In the genomic region with DNA sequence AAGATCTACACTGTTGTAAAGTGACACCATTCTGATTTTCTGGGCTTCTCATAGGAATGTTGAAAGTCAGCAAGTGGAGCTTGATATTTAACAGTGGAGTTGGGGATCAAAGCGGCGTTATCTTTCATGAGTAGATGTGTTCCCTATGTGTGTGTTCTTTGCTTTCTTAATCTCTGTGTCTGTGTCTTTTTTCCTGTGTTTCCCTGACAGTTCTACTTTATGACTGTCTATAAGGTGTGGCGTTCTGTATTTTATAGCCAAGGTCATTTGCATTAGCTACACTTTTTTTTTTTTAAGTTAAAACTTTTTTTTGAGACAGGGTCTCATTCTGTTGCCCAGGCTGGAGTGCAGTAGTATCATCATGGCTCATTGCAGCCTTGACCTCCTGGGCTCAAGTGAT, we compare ENCODE assay signal across 18 cellular contexts. TPM values are rescaled to one million over a fixed set of nuclear protein-coding genes. Genes with fewer than 3 reads are reported as not detected.
DNase-seq lines count a peak whose midpoint lies in the region; ATAC-seq and TF ChIP-seq lines count a peak whose summit lies in the region.
"Had no signal": no experiment of that assay in that cellular context is flagged by ENCODE, and none has a peak within 500 bp of the region (broad histone marks: within the 10 kb centered on the region; RNA-seq: fewer than 3 reads in every experiment).

No MANE protein-coding gene starts in this region.

- peak overlapping the region in 4 of 7 donors; percentile 18 to 60 (median 37) for H3K27ac Mint-ChIP-seq in CD4-positive, alpha-beta memory T cell
- peak overlapping the region; percentile 5; the same call in 1 of the 2 replicates for H3K27ac Mint-ChIP-seq in WTC11
- peak overlapping the region; percentile 6 to 58 (median 46) for H3K27ac Mint-ChIP-seq in immature natural killer cell
- H3K27ac Mint-ChIP-seq in activated T-helper 1 cell treated with anti-CD3 and anti-CD28 coated beads, Interleukin-12 subunit alpha, Interleukin-12 subunit beta, Interleukin-2, Interleukin-4 antibody, amounts not matched to agents 30 ng/mL and 10 ng/mL and 1 ng/mL, durations not matched to agents 14 hours and 24 hours and 36 hours, result no peak overlapping the region
- H3K27ac Mint-ChIP-seq: activated naive CD4-positive, alpha-beta T cell treated with anti-CD3 and anti-CD28 coated beads, Interleukin-2, amount 50 U/mL, for 72 hours had no signal

- no peaks in the 10 kb centered on the region for H3K27me3 ChIP-seq in CD4-positive, alpha-beta memory T cell (ENCODE audit: insufficient read depth, low read length)
- H3K27me3 ChIP-seq in skeletal muscle tissue (ENCODE audit: control insufficient read depth in 3 of 3, insufficient read depth in 3 of 3, low read length in 3 of 3), result no peaks in the 10 kb centered on the region

- no peaks in the 10 kb centered on the region for H3K9me3 Mint-ChIP-seq in CD4-positive, alpha-beta memory T cell
- H3K9me3 Mint-ChIP-seq in WTC11, result no peaks in the 10 kb centered on the region
- no peaks in the 10 kb centered on the region for H3K9me3 Mint-ChIP-seq in immature natural killer cell
- H3K9me3 Mint-ChIP-seq in activated T-helper 1 cell treated with anti-CD3 and anti-CD28 coated beads, Interleukin-12 subunit alpha, Interleukin-12 subunit beta, Interleukin-2, Interleukin-4 antibody, amounts not matched to agents 30 ng/mL and 10 ng/mL and 1 ng/mL, durations not matched to agents 14 hours and 24 hours and 36 hours, result no peaks in the 10 kb centered on the region
- H3K9me3 Mint-ChIP-seq: activated naive CD4-positive, alpha-beta T cell treated with anti-CD3 and anti-CD28 coated beads, Interleukin-2, amount 50 U/mL, for 72 hours had no signal

- H3K4me3 Mint-ChIP-seq in CD4-positive, alpha-beta memory T cell, result no peak overlapping the region
- H3K4me3 Mint-ChIP-seq in WTC11 (no peak overlapping the region), immature natural killer cell (no peak overlapping the region)
- H3K4me3 Mint-ChIP-seq in activated T-helper 1 cell treated with anti-CD3 and anti-CD28 coated beads, Interleukin-12 subunit alpha, Interleukin-12 subunit beta, Interleukin-2, Interleukin-4 antibody, amounts not matched to agents 30 ng/mL and 10 ng/mL and 1 ng/mL, durations not matched to agents 14 hours and 24 hours and 36 hours, result no peak overlapping the region

- no peaks in the 10 kb centered on the region for H3K9me3 ChIP-seq in CD4-positive, alpha-beta memory T cell (ENCODE audit: control insufficient read depth in 1 of 2, low read length in 2 of 2)
- no peaks in the 10 kb centered on the region for H3K9me3 ChIP-seq in skeletal muscle tissue (ENCODE audit: control insufficient read depth in 3 of 3, low read length in 3 of 3)
- H3K9me3 ChIP-seq: Caco-2 had no signal

- intact Hi-C loops in CD4-positive, alpha-beta memory T cell (cut with micrococcal nuclease), result no loop called here
- intact Hi-C loops in activated T-helper 1 cell treated with anti-CD3 and anti-CD28 coated beads, Interleukin-12 subunit alpha, Interleukin-12 subunit beta, Interleukin-2, Interleukin-4 antibody, amounts not matched to agents 30 ng/mL and 10 ng/mL and 1 ng/mL, durations not matched to agents 14 hours and 24 hours and 36 hours (cut with micrococcal nuclease), result no loop called here

- no peak for ATAC-seq in WTC11
- ATAC-seq: activated naive CD4-positive, alpha-beta T cell treated with anti-CD3 and anti-CD28 coated beads, Interleukin-2, amount 50 U/mL, for 72 hours; left lobe of liver had no signal

- CTCF ChIA-PET in CD4-positive, alpha-beta memory T cell (lab: Charles Lee; ENCODE audit: partially characterized antibody), result interaction anchor here (0.6 to 1.0 kb wide), 3 partner anchors 9 to 66 kb away, joined by 3 to 4 read pairs (median 4); no protein-coding TSS in a partner anchor
- CTCF ChIA-PET in WTC11 (lab: Charles Lee), result no interaction called here

- peaks cover 21% of the 10 kb centered on the region for H3K4me1 ChIP-seq in CD4-positive, alpha-beta memory T cell (ENCODE audit: insufficient read depth, low read length)
- H3K4me1 ChIP-seq in skeletal muscle tissue (ENCODE audit: control insufficient read depth in 3 of 3, insufficient read depth in 3 of 3, low read length in 3 of 3), result peaks cover 13 to 18% (median 16%) of the 10 kb centered on the region in 3 donors
- H3K4me1 ChIP-seq: Caco-2 had no signal

- DNase-seq in CD4-positive, alpha-beta memory T cell, result no peak
- DNase-seq in WTC11 (ENCODE audit: low spot score) (no peak), immature natural killer cell (no peak)
- no peak for DNase-seq in activated T-helper 1 cell treated with anti-CD3 and anti-CD28 coated beads, Interleukin-12 subunit alpha, Interleukin-12 subunit beta, Interleukin-2, Interleukin-4 antibody, amounts not matched to agents 30 ng/mL and 10 ng/mL and 1 ng/mL, durations not matched to agents 14 hours and 24 hours and 36 hours (ENCODE audit: low spot score)
- no peak for DNase-seq in activated CD4-positive, CD25-positive, alpha-beta regulatory T cell (lab: John Stamatoyannopoulos, UW)
- no peak for DNase-seq in stimulated activated naive CD4-positive, alpha-beta T cell (lab: John Stamatoyannopoulos, UW)
- DNase-seq in activated effector memory CD4-positive, alpha-beta T cell treated with Interleukin-2 at 50 U/mL for 16 hours, result no peak
- DNase-seq: activated CD4-positive, alpha-beta T cell treated with anti-CD3 and anti-CD28 coated beads, Interleukin-2, amount 50 U/mL, for 4 hours; activated T-cell treated with anti-CD3 and anti-CD28 coated beads for 4 hours; Caco-2; effector CD8-positive, alpha-beta T cell; Karpas-422; NCI-H2227 treated with DMSO at 0.1 percent for 48 hours; posterior cingulate gyrus; stimulated activated naive CD4-positive, alpha-beta T cell treated with Interleukin-2 at 50 U/mL for 16 hours had no signal

- no peak overlapping the region for H3K9ac ChIP-seq in skeletal muscle tissue (ENCODE audit: low read depth in 1 of 3, low read length in 3 of 3)

- H3K4me1 Mint-ChIP-seq in CD4-positive, alpha-beta memory T cell, result peaks cover 40 to 72% (median 54%) of the 10 kb centered on the region in 4 donors
- H3K4me1 Mint-ChIP-seq in WTC11 (peaks cover 35% of the 10 kb centered on the region), immature natural killer cell (peaks cover 64 to 80% of the 10 kb centered on the region in 2 donors)
- H3K4me1 Mint-ChIP-seq in activated T-helper 1 cell treated with anti-CD3 and anti-CD28 coated beads, Interleukin-12 subunit alpha, Interleukin-12 subunit beta, Interleukin-2, Interleukin-4 antibody, amounts not matched to agents 30 ng/mL and 10 ng/mL and 1 ng/mL, durations not matched to agents 14 hours and 24 hours and 36 hours (ENCODE audit: low read depth), result peaks cover 32% of the 10 kb centered on the region

- no peak overlapping the region for H3K27ac ChIP-seq in CD4-positive, alpha-beta memory T cell (ENCODE audit: low read depth, low read length)
- H3K27ac ChIP-seq in skeletal muscle tissue (ENCODE audit: low read depth, low read length), result peak overlapping the region; percentile 7

- POLR2A ChIA-PET in CD4-positive, alpha-beta memory T cell (lab: Charles Lee; ENCODE audit: partially characterized antibody), result interaction anchor here (1.2 to 1.3 kb wide), 2 partner anchors 14 to 25 kb away, joined by 3 to 6 read pairs; partner anchors contain the start of gene SYNE2
- POLR2A ChIA-PET in WTC11 (lab: Charles Lee), result no interaction called here

- H3K36me3 Mint-ChIP-seq in CD4-positive, alpha-beta memory T cell, result peaks cover 21 to 36% of the 10 kb centered on the region in 2 donors
- no peaks in the 10 kb centered on the region for H3K36me3 Mint-ChIP-seq in WTC11
- peaks cover 5 to 14% (median 9%) of the 10 kb centered on the region in 3 donors for H3K36me3 Mint-ChIP-seq in immature natural killer cell
- H3K36me3 Mint-ChIP-seq in activated T-helper 1 cell treated with anti-CD3 and anti-CD28 coated beads, Interleukin-12 subunit alpha, Interleukin-12 subunit beta, Interleukin-2, Interleukin-4 antibody, amounts not matched to agents 30 ng/mL and 10 ng/mL and 1 ng/mL, durations not matched to agents 14 hours and 24 hours and 36 hours (ENCODE audit: low read depth), result peaks cover 28% of the 10 kb centered on the region
- H3K36me3 Mint-ChIP-seq: activated naive CD4-positive, alpha-beta T cell treated with anti-CD3 and anti-CD28 coated beads, Interleukin-2, amount 50 U/mL, for 72 hours had no signal

- no peaks in the 10 kb centered on the region for H3K27me3 Mint-ChIP-seq in CD4-positive, alpha-beta memory T cell
- no peaks in the 10 kb centered on the region for H3K27me3 Mint-ChIP-seq in WTC11 (ENCODE audit: low read depth)
- H3K27me3 Mint-ChIP-seq in immature natural killer cell (ENCODE audit: low read depth in 3 of 3), result peaks cover 0 to 3% (median 0%) of the 10 kb centered on the region in 3 donors
- no peaks in the 10 kb centered on the region for H3K27me3 Mint-ChIP-seq in activated T-helper 1 cell treated with anti-CD3 and anti-CD28 coated beads, Interleukin-12 subunit alpha, Interleukin-12 subunit beta, Interleukin-2, Interleukin-4 antibody, amounts not matched to agents 30 ng/mL and 10 ng/mL and 1 ng/mL, durations not matched to agents 14 hours and 24 hours and 36 hours (ENCODE audit: insufficient read depth)

- TF ChIP-seq CTCF in WTC11 (IDR thresholded peaks at IDR 0.05), result no peak

- H3K36me3 ChIP-seq in CD4-positive, alpha-beta memory T cell (ENCODE audit: insufficient read depth, low read length), result no peaks in the 10 kb centered on the region
- H3K36me3 ChIP-seq in skeletal muscle tissue (ENCODE audit: control insufficient read depth in 3 of 3, insufficient read depth in 3 of 3, low read length in 3 of 3), result no peaks in the 10 kb centered on the region

- H3K4me3 ChIP-seq in CD4-positive, alpha-beta memory T cell (ENCODE audit: low read length in 2 of 2), result no peak overlapping the region
- H3K4me3 ChIP-seq in skeletal muscle tissue (ENCODE audit: low read length in 3 of 3), result no peak overlapping the region

TF ChIP-seq in WTC11, 78 proteins besides CTCF, POLR2A, EP300 and RAD21 (continues in another document):
- TF ChIP-seq ZNF121 (CRISPR knock-in tag; IDR thresholded peaks at IDR 0.05) (no peak), CREB1 (CRISPR knock-in tag; IDR thresholded peaks at IDR 0.05) (no peak), SOX15 (CRISPR knock-in tag; IDR thresholded peaks at IDR 0.05) (no peak), TEAD1 (CRISPR knock-in tag; IDR thresholded peaks at IDR 0.05) (no peak), RELA (CRISPR knock-in tag; IDR thresholded peaks at IDR 0.05; ENCODE audit: borderline replicate concordance) (no peak), JUN (CRISPR knock-in tag; IDR thresholded peaks at IDR 0.05) (no peak), ESRRA (CRISPR knock-in tag; IDR thresholded peaks at IDR 0.05; ENCODE audit: borderline replicate concordance) (no peak)

RNA-seq across cellular contexts. Expression of gene SYNE2, which starts 24.8 kb away (rescaled TPM):
- total RNA-seq in CD4-positive, alpha-beta memory T cell, result 100 to 1,000 TPM; 259 to 280 TPM
- 100 to 1,000 TPM in 1 of 2 donors, 10 to 100 TPM in 1; 14.2 to 120 TPM for polyA plus RNA-seq in CD4-positive, alpha-beta memory T cell
- 69.8 to 71.1 TPM (median 70.5 TPM) in 3 replicates for total RNA-seq in WTC11 (2021)
- polyA plus RNA-seq in immature natural killer cell, result 100 to 1,000 TPM in 1 of 3 donors, 10 to 100 TPM in 2; 14.0 to 116 (median 20.0) TPM
- total RNA-seq in skeletal muscle tissue, result 81.4 TPM
- 25.1 and 26.9 TPM in 2 replicates for total RNA-seq in activated T-helper 1 cell treated with anti-CD3 and anti-CD28 coated beads, Interleukin-12 subunit alpha, Interleukin-12 subunit beta, Interleukin-2, Interleukin-4 antibody, amounts not matched to agents 30 ng/mL and 10 ng/mL and 1 ng/mL, durations not matched to agents 14 hours and 24 hours and 36 hours
